Comparison of ENCODE assay signal across 9 cellular contexts in genomic region chr11:124623861-124624525, GRCh38. TPM values are rescaled to one million over a fixed set of nuclear protein-coding genes. Genes with fewer than 3 reads are reported as not detected.
DNase-seq lines count a peak whose midpoint lies in the region; TF ChIP-seq lines count a peak whose summit lies in the region.
"Had no signal": no experiment of that assay in that cellular context is flagged by ENCODE, and none has a peak within 500 bp of the region (broad histone marks: within the 10 kb centered on the region; RNA-seq: fewer than 3 reads in every experiment).

No MANE protein-coding gene starts in this region.

- POLR2A ChIA-PET in Caco-2 (lab: Charles Lee): interaction anchor here (0.6 to 1.7 kb wide), 2 partner anchors 123 to 968 kb away, joined by 3 to 7 read pairs; no protein-coding TSS in a partner anchor

- no peak for TF ChIP-seq EP300 in ovary (IDR thresholded peaks at IDR 0.05)

- H3K27me3 ChIP-seq in Caco-2 (replicated peaks; ENCODE audit: control insufficient read depth, insufficient read depth, low read length) (no peaks in the 10 kb centered on the region), OCI-LY1 (ENCODE audit: insufficient read depth, low read length) (no peaks in the 10 kb centered on the region), ovary (no peaks in the 10 kb centered on the region)

- peaks cover 16% of the 10 kb centered on the region for H3K79me2 ChIP-seq in OCI-LY1 (ENCODE audit: insufficient read depth, low read length)

- TF ChIP-seq POLR2A in ovary (IDR thresholded peaks at IDR 0.05): no peak

- TF ChIP-seq CTCF in Caco-2 (IDR thresholded peaks at IDR 0.05; ENCODE audit: insufficient read depth in 1 of 2, low read depth in 1 of 2, low read length in 1 of 2, severe bottlenecking in 1 of 2, unreplicated experiment in 1 of 2) (no peak), OCI-LY1 (IDR thresholded peaks at IDR 0.05; ENCODE audit: low read length) (no peak), endothelial cell (IDR thresholded peaks at IDR 0.05; ENCODE audit: unreplicated experiment) (no peak), ovary (IDR thresholded peaks at IDR 0.05) (no peak)

- no peaks in the 10 kb centered on the region for H3K9me3 ChIP-seq in Caco-2
- no peaks in the 10 kb centered on the region for H3K9me3 ChIP-seq in OCI-LY1 (ENCODE audit: low read length)
- no peaks in the 10 kb centered on the region for H3K9me3 ChIP-seq in ovary

- no peaks in the 10 kb centered on the region for H3F3A ChIP-seq in OCI-LY1 (ENCODE audit: insufficient read depth, low read length)

- no peaks in the 10 kb centered on the region for H3K27me3 Mint-ChIP-seq in Caco-2 (ENCODE audit: insufficient read depth, unreplicated experiment)
- H3K27me3 Mint-ChIP-seq in endothelial cell (ENCODE audit: unreplicated experiment): peaks cover 4% of the 10 kb centered on the region

- no peak for DNase-seq in Caco-2
- DNase-seq in endothelial cell (ENCODE audit: low spot score): no peak
- DNase-seq in ovary: no peak
- DNase-seq in 8988T: no peak
- no peak for DNase-seq in NCI-H1930 (lab: John Stamatoyannopoulos, UW)
- no peak for DNase-seq in activated CD4-positive, alpha-beta T cell treated with anti-CD3 and anti-CD28 coated beads for 48 hours
- DNase-seq in globus pallidus (ENCODE audit: low spot score): no peak

- peaks cover 49% of the 10 kb centered on the region for H3K36me3 Mint-ChIP-seq in Caco-2 (ENCODE audit: insufficient read depth, unreplicated experiment)
- H3K36me3 Mint-ChIP-seq in endothelial cell (ENCODE audit: low read depth, unreplicated experiment): peaks cover 32% of the 10 kb centered on the region

- 40 to 46% (median 43%) methylated on average over 4 of the region's 4 CpGs for WGBS in ovary, 3 donors

- H3K4me3 Mint-ChIP-seq in Caco-2 (ENCODE audit: unreplicated experiment): peak overlapping the region; percentile 99
- peak overlapping the region; percentile 96 for H3K4me3 Mint-ChIP-seq in endothelial cell (ENCODE audit: unreplicated experiment)

- peak overlapping the region; percentile 98 for H3K27ac Mint-ChIP-seq in Caco-2 (ENCODE audit: unreplicated experiment)
- no peak overlapping the region for H3K27ac Mint-ChIP-seq in endothelial cell (ENCODE audit: unreplicated experiment)

- H3K4me3 ChIP-seq in Caco-2 (ENCODE audit: low read depth, low read length): peak overlapping the region; percentile 80
- peak overlapping the region; percentile 92 for H3K4me3 ChIP-seq in OCI-LY1 (ENCODE audit: low read depth, low read length, poor library complexity, severe bottlenecking)
- peak overlapping the region; percentile 94 for H3K4me3 ChIP-seq in ovary

- no peaks in the 10 kb centered on the region for H4K20me1 ChIP-seq in OCI-LY1 (ENCODE audit: insufficient read depth, low read length)

- H3K4me1 ChIP-seq in Caco-2: peaks cover 24% of the 10 kb centered on the region
- H3K4me1 ChIP-seq in OCI-LY1 (ENCODE audit: insufficient read depth, low read length, severe bottlenecking): peaks cover 15% of the 10 kb centered on the region
- H3K4me1 ChIP-seq in ovary (ENCODE audit: insufficient read depth): no peaks in the 10 kb centered on the region

- H3K36me3 ChIP-seq in Caco-2 (ENCODE audit: control insufficient read depth, insufficient read depth, low read length) (peaks cover 10% of the 10 kb centered on the region), OCI-LY1 (ENCODE audit: insufficient read depth, low read length) (peaks cover 35% of the 10 kb centered on the region), ovary (no peaks in the 10 kb centered on the region)

- no peak overlapping the region for H2AFZ ChIP-seq in OCI-LY1 (ENCODE audit: low read length)

- H3K27ac ChIP-seq in OCI-LY1 (ENCODE audit: low read depth, low read length, poor library complexity, severe bottlenecking) (no peak overlapping the region), ovary (no peak overlapping the region)

- peaks cover 11% of the 10 kb centered on the region for H3K9me3 Mint-ChIP-seq in Caco-2 (ENCODE audit: unreplicated experiment)
- H3K9me3 Mint-ChIP-seq in endothelial cell (ENCODE audit: unreplicated experiment): no peaks in the 10 kb centered on the region

- H3K4me2 ChIP-seq in OCI-LY1 (ENCODE audit: low read length): peak overlapping the region; percentile 83

- no TSS peak for BruUV-seq in Caco-2 (replicated peaks; lab: Mats Ljungman, UMichigan)

- peak overlapping the region; percentile 89 for H3K9ac ChIP-seq in OCI-LY1 (ENCODE audit: low read length)

- H3K9me2 ChIP-seq in OCI-LY1 (ENCODE audit: low read depth, low read length): no peaks in the 10 kb centered on the region

- H3K4me1 Mint-ChIP-seq in Caco-2 (ENCODE audit: low read depth, unreplicated experiment) (peaks cover 31% of the 10 kb centered on the region), endothelial cell (ENCODE audit: unreplicated experiment) (peaks cover 44% of the 10 kb centered on the region)

- intact Hi-C loops in Caco-2 (cut with micrococcal nuclease; ENCODE audit: unreplicated experiment) (no loop called here), ovary (cut with DNase I) (no loop called here)

- CTCF ChIA-PET in Caco-2 (lab: Charles Lee): interaction anchor here (0.6 to 1.5 kb wide), 2 partner anchors 8 to 85 kb away, joined by 3 to 7 read pairs; no protein-coding TSS in a partner anchor

RNA-seq across cellular contexts. Expression of gene TBRG1, which starts 1.3 kb away (rescaled TPM):
- total RNA-seq in Caco-2 (2022) (71.5 and 72.0 TPM in 2 replicates), endothelial cell (ENCODE audit: unreplicated experiment) (87.3 TPM), ovary (10 to 100 TPM; 15.0 to 41.4 (median 24.2) TPM)
- 10 to 100 TPM; 20.4 to 27.4 TPM for polyA plus RNA-seq in ovary

RNA-seq across cellular contexts. Expression of gene PANX3, which starts 12.8 kb away (rescaled TPM):
- total RNA-seq in Caco-2 (2022) (not detected in 2 replicates), endothelial cell (ENCODE audit: unreplicated experiment) (0.21 TPM), ovary (not detected)
- not detected for polyA plus RNA-seq in ovary
- total RNA-seq: myocyte had no signal

RNA-seq across cellular contexts. Expression of gene SIAE, which starts 49.5 kb away (rescaled TPM):
- total RNA-seq in Caco-2 (2022): 33.7 and 34.1 TPM in 2 replicates
- 11.4 TPM for total RNA-seq in endothelial cell (ENCODE audit: unreplicated experiment)
- 10 to 100 TPM in 3 of 7 donors, 1 to 10 TPM in 4; 2.3 to 14.7 (median 8.1) TPM for total RNA-seq in ovary
- polyA plus RNA-seq in ovary: 10 to 100 TPM in 1 of 2 donors, 1 to 10 TPM in 1; 5.1 to 18.8 TPM

RNA-seq across cellular contexts. Expression of gene SPA17, which starts 49.7 kb away (rescaled TPM):
- total RNA-seq in Caco-2 (2022) (3.7 and 4.2 TPM in 2 replicates), endothelial cell (ENCODE audit: unreplicated experiment) (4.3 TPM), ovary (10 to 100 TPM in 1 of 7 donors, 1 to 10 TPM in 6; 1.3 to 30.1 (median 3.0) TPM)
- 10 to 100 TPM in 1 of 2 donors, 1 to 10 TPM in 1; 2.3 to 10.4 TPM for polyA plus RNA-seq in ovary

RNA-seq across cellular contexts. Expression of gene OR8A1, which starts 54.2 kb away (rescaled TPM):
- total RNA-seq in Caco-2 (2022) (not detected in 2 replicates), endothelial cell (ENCODE audit: unreplicated experiment) (0.46 TPM), ovary (not detected)
- polyA plus RNA-seq in ovary: not detected
- total RNA-seq: myocyte had no signal
